ENCODE assay signal across 20 cellular contexts in the genomic region with DNA sequence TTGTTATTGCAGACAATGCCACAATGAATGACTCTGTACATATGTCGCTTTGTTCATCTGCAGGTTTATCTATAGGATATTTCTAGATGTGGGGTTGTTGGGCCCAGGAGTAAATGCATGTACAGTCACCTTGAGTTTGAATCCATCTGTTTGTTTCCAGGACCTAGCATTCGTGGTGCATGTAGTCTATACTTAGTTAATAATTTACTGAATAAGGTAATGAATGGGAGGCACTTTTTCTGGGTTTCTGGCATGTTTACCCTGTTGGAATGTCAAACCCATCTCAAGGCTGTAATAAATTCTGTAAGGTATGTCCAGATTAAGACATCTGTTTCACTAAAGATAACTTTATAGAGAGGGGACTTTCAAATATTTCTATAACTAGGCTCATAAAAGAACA.
"Had no signal": no experiment of that assay in that cellular context is flagged by ENCODE, and none has a peak within 500 bp of the region (broad histone marks: within the 10 kb centered on the region; RNA-seq: fewer than 3 reads in every experiment).

No MANE protein-coding gene starts in this region.

- ATAC-seq: lower lobe of right lung, T-helper 17 cell, upper lobe of right lung had no signal

- DNase-seq: activated CD4-positive, alpha-beta T cell treated with anti-CD3 and anti-CD28 coated beads for 4 hours; activated CD4-positive, alpha-beta T cell treated with anti-CD3 and anti-CD28 coated beads, Interleukin-2, amount 50 U/mL, for 48 hours; activated CD4-positive, CD25-positive, alpha-beta regulatory T cell; activated effector memory CD4-positive, alpha-beta T cell treated with anti-CD3 and anti-CD28 coated beads, Interleukin-2, amount 50 U/mL, for 16 hours; activated naive CD4-positive, alpha-beta T cell treated with anti-CD3 and anti-CD28 coated beads, Interleukin-2, amount 50 U/mL, for 16 hours; anterior cingulate cortex; effector CD4-positive, alpha-beta T cell; erythroblast; lower lobe of right lung; mesendoderm; naive B cell; nucleus accumbens; retina; spleen; stimulated activated CD4-positive, alpha-beta T cell treated with anti-CD3 and anti-CD28 coated beads, Interleukin-4, amount 100 ng/mL, for 1 hour; stimulated activated naive CD4-positive, alpha-beta T cell treated with Interleukin-2 at 50 U/mL for 16 hours; T-helper 17 cell; upper lobe of right lung had no signal

- H3K27ac ChIP-seq: lower lobe of right lung, spleen, upper lobe of right lung had no signal

- H3K9me3 ChIP-seq: lower lobe of right lung, upper lobe of right lung had no signal

- H3K27ac Mint-ChIP-seq: dendritic cell treated with granulocyte-macrophage colony-stimulating factor and Interleukin-4, amounts not matched to agents 40 ng/mL and 50 ng/mL, for 4 days; naive B cell; T-helper 17 cell had no signal

- H3K27me3 Mint-ChIP-seq: brain; dendritic cell treated with granulocyte-macrophage colony-stimulating factor and Interleukin-4, amounts not matched to agents 40 ng/mL and 50 ng/mL, for 4 days; naive B cell; T-helper 17 cell had no signal

- H3K9me3 Mint-ChIP-seq: dendritic cell treated with granulocyte-macrophage colony-stimulating factor and Interleukin-4, amounts not matched to agents 40 ng/mL and 50 ng/mL, for 4 days had no signal

- H3K4me1 Mint-ChIP-seq: brain had no signal

- H3K4me3 ChIP-seq: lower lobe of right lung, spleen, upper lobe of right lung had no signal

- H3K4me1 ChIP-seq: lower lobe of right lung, spleen, upper lobe of right lung had no signal

- H3K4me3 Mint-ChIP-seq: brain; dendritic cell treated with granulocyte-macrophage colony-stimulating factor and Interleukin-4, amounts not matched to agents 40 ng/mL and 50 ng/mL, for 4 days; naive B cell; T-helper 17 cell had no signal

- H3K27me3 ChIP-seq: spleen, upper lobe of right lung had no signal
